ENCODE assay signal across 8 cellular contexts in genomic region chr1:39105061-39105840, GRCh38.
DNase-seq lines count a peak whose midpoint lies in the region; TF ChIP-seq lines count a peak whose summit lies in the region.

No MANE protein-coding gene starts in this region.

- intact Hi-C loops in stomach (cut with DNase I; ENCODE audit: low total_unique reads): loop anchor here (10.0 kb wide), 1 partner anchor 90 kb away; no protein-coding TSS in a partner anchor

- peaks cover 48% of the 10 kb centered on the region for H3K4me1 ChIP-seq in HAP-1
- H3K4me1 ChIP-seq in esophagus (ENCODE audit: control insufficient read depth in 2 of 2, insufficient read depth in 2 of 2, low read length in 1 of 2): peaks cover 0 to 3% of the 10 kb centered on the region in 2 donors
- H3K4me1 ChIP-seq in mucosa of stomach (ENCODE audit: control insufficient read depth, insufficient read depth, low read length): peaks cover 38% of the 10 kb centered on the region
- peaks cover 47 to 69% (median 59%) of the 10 kb centered on the region in 4 donors for H3K4me1 ChIP-seq in stomach

- whole genome bisulfite sequencing in esophagus, 2 donors: 0% methylated on average over 108 to 116 of the region's 116 CpGs
- 0 to 1% (median 1%) methylated on average over 42 to 110 of the region's 116 CpGs for WGBS in stomach, 5 donors

- H3K4me3 ChIP-seq in HAP-1 (peak overlapping the region; percentile 44), esophagus (ENCODE audit: low read depth in 1 of 2, low read length in 2 of 2) (peak overlapping the region; percentile 75 to 86), mucosa of stomach (ENCODE audit: low read length) (peak overlapping the region; percentile 23), stomach (peak overlapping the region; percentile 75 to 93 (median 82))

- peak overlapping the region; percentile 93 to 95 for H3K27ac ChIP-seq in esophagus (ENCODE audit: low read depth in 2 of 2, low read length in 1 of 2)
- peak overlapping the region; percentile 92 to 97 (median 94) for H3K27ac ChIP-seq in stomach

- no peak for TF ChIP-seq EP300 in stomach (IDR thresholded peaks at IDR 0.05)

- peak overlapping the region; percentile 80 for H3K9ac ChIP-seq in mucosa of stomach (ENCODE audit: low read length)

- H3K27me3 ChIP-seq in HAP-1 (ENCODE audit: low read depth) (no peaks in the 10 kb centered on the region), esophagus (ENCODE audit: control insufficient read depth in 1 of 2, insufficient read depth in 2 of 2, low read length in 2 of 2) (no peaks in the 10 kb centered on the region), mucosa of stomach (ENCODE audit: control insufficient read depth, insufficient read depth, low read length) (no peaks in the 10 kb centered on the region), stomach (no peaks in the 10 kb centered on the region)

- no peaks in the 10 kb centered on the region for H3K9me3 ChIP-seq in HAP-1
- H3K9me3 ChIP-seq in esophagus (ENCODE audit: control insufficient read depth in 2 of 2, insufficient read depth in 1 of 2, low read depth in 1 of 2, low read length in 1 of 2): no peaks in the 10 kb centered on the region
- H3K9me3 ChIP-seq in mucosa of stomach (ENCODE audit: control insufficient read depth, low read length): no peaks in the 10 kb centered on the region
- H3K9me3 ChIP-seq in stomach: no peaks in the 10 kb centered on the region

- TF ChIP-seq POLR2A in stomach (IDR thresholded peaks at IDR 0.05): no peak

- peak; percentile 91 for DNase-seq in DMS53 (lab: John Stamatoyannopoulos, UW)
- DNase-seq in HAP-1 (ENCODE audit: low spot score in 2 of 2): peak; percentile 32 to 66
- peak; percentile 37 for DNase-seq in NCI-H460 (ENCODE audit: extremely low read depth, low read depth)
- DNase-seq in activated T-cell treated with anti-CD3 and anti-CD28 coated beads for 48 hours (ENCODE audit: low read depth): peak; percentile 64
- peak; percentile 84 for DNase-seq in stomach
- no peak for DNase-seq in superior temporal gyrus (ENCODE audit: extremely low spot score)

- H3K36me3 ChIP-seq in HAP-1 (replicated peaks): no peaks in the 10 kb centered on the region
- H3K36me3 ChIP-seq in esophagus (ENCODE audit: control insufficient read depth in 2 of 2, insufficient read depth in 2 of 2, low read length in 1 of 2): no peaks in the 10 kb centered on the region
- no peaks in the 10 kb centered on the region for H3K36me3 ChIP-seq in mucosa of stomach (ENCODE audit: control insufficient read depth, insufficient read depth, low read length)
- H3K36me3 ChIP-seq in stomach: no peaks in the 10 kb centered on the region

- no peak for TF ChIP-seq CTCF in stomach (IDR thresholded peaks at IDR 0.05)

- in situ Hi-C loops in HAP-1 (cut with MboI; ENCODE audit: low sequenced_read_pairs): no loop called here

Comparison
In these comparisons a context has a peak if more than half of its experiments do, and no peak if none do; other contexts are left out.
1. H3K4me3 ChIP-seq: peak in every context shown above with its lines; median percentile 82 in stomach; 80 in esophagus; 44 in HAP-1; 23 in mucosa of stomach.